28 cellular contexts compared by ENCODE assay signal in genomic region chr13:50322006-50322405, GRCh38.
"Had no signal": no experiment of that assay in that cellular context is flagged by ENCODE, and none has a peak within 500 bp of the region (broad histone marks: within the 10 kb centered on the region; RNA-seq: fewer than 3 reads in every experiment).

No MANE protein-coding gene starts in this region.

- H3K9me3 Mint-ChIP-seq: activated CD4-positive, alpha-beta memory T cell treated with anti-CD3 and anti-CD28 coated beads for 36 hours had no signal

- H3K79me2 ChIP-seq: hepatocyte had no signal

- H3K4me2 ChIP-seq: hepatocyte, smooth muscle cell had no signal

- H3K27ac Mint-ChIP-seq: activated CD4-positive, alpha-beta memory T cell treated with anti-CD3 and anti-CD28 coated beads for 36 hours; effector memory CD8-positive, alpha-beta T cell; stimulated activated naive B cell treated with anti-CD40 and anti-IgM and Interleukin-4, amounts not matched to agents 10 μg/mL and 1 μg/mL and 100 μg/mL, for 72 hours had no signal

- H3K4me1 ChIP-seq: gastrocnemius medialis, right atrium auricular region had no signal

- H3K9me3 ChIP-seq: gastrocnemius medialis, right atrium auricular region, stomach, thyroid gland, upper lobe of right lung had no signal

- DNase-seq: activated CD4-positive, alpha-beta memory T cell treated with anti-CD3 and anti-CD28 coated beads for 36 hours; activated CD4-positive, alpha-beta T cell treated with anti-CD3 and anti-CD28 coated beads for 48 hours; activated CD8-positive, alpha-beta memory T cell treated with anti-CD3 and anti-CD28 coated beads, Interleukin-2, amount 50 U/mL, for 4 hours; activated gamma-delta T cell treated with Interleukin-2 at 50 U/mL for 16 hours; activated naive CD4-positive, alpha-beta T cell treated with anti-CD3 and anti-CD28 coated beads, Interleukin-2, amount 50 U/mL, for 16 hours; activated T-cell treated with anti-CD3 and anti-CD28 coated beads, Interleukin-2, amount 50 U/mL, for 1 hour; amniotic stem cell; brain microvascular endothelial cell; dorsolateral prefrontal cortex; effector memory CD8-positive, alpha-beta T cell; erythroblast; gastrocnemius medialis; glutamatergic neuron; left cardiac atrium; left ventricle myocardium superior; mucosa of descending colon; stimulated activated CD4-positive, alpha-beta T cell treated with anti-CD3 and anti-CD28 coated beads, Interleukin-2, amount 100 ng/mL, for 24 hours; stimulated activated naive B cell treated with anti-CD40 and anti-IgM and Interleukin-4, amounts not matched to agents 10 μg/mL and 1 μg/mL and 100 μg/mL, for 72 hours; stomach; thyroid gland; upper lobe of right lung; WERI-Rb-1 had no signal

- H2AFZ ChIP-seq: hepatocyte had no signal

- H3K36me3 ChIP-seq: brain microvascular endothelial cell, gastrocnemius medialis, right atrium auricular region, stomach, thyroid gland, upper lobe of right lung, WERI-Rb-1 had no signal

- H3K4me3 Mint-ChIP-seq: activated CD4-positive, alpha-beta memory T cell treated with anti-CD3 and anti-CD28 coated beads for 36 hours; effector memory CD8-positive, alpha-beta T cell; natural killer cell treated with Interleukin-12 subunit alpha and Interleukin-12 subunit beta and Interleukin-15 and Interleukin-18, amount 100 ng/mL, for 72 hours; stimulated activated naive B cell treated with anti-CD40 and anti-IgM and Interleukin-4, amounts not matched to agents 10 μg/mL and 1 μg/mL and 100 μg/mL, for 72 hours had no signal

- H3K36me3 Mint-ChIP-seq: activated CD4-positive, alpha-beta memory T cell treated with anti-CD3 and anti-CD28 coated beads for 36 hours had no signal

- H3K27me3 ChIP-seq: brain microvascular endothelial cell, dorsolateral prefrontal cortex, gastrocnemius medialis, hepatocyte, right atrium auricular region, stomach, thyroid gland, upper lobe of right lung had no signal

- H3K27ac ChIP-seq: brain microvascular endothelial cell, coronary artery, dorsolateral prefrontal cortex, gastrocnemius medialis, right atrium auricular region, stomach, thyroid gland, upper lobe of right lung, WERI-Rb-1 had no signal

- H3K27me3 Mint-ChIP-seq: activated CD4-positive, alpha-beta memory T cell treated with anti-CD3 and anti-CD28 coated beads for 36 hours; effector memory CD8-positive, alpha-beta T cell; natural killer cell treated with Interleukin-12 subunit alpha and Interleukin-12 subunit beta and Interleukin-15 and Interleukin-18, amount 100 ng/mL, for 72 hours; stimulated activated naive B cell treated with anti-CD40 and anti-IgM and Interleukin-4, amounts not matched to agents 10 μg/mL and 1 μg/mL and 100 μg/mL, for 72 hours had no signal

- H3K4me3 ChIP-seq: coronary artery, dorsolateral prefrontal cortex, gastrocnemius medialis, hepatocyte, mucosa of descending colon, right atrium auricular region, smooth muscle cell, stomach, thyroid gland, upper lobe of right lung had no signal

- ATAC-seq: activated CD4-positive, CD25-positive, alpha-beta regulatory T cell treated with anti-CD3 and anti-CD28 coated beads, Interleukin-2, amount 50 U/mL, for 24 hours; effector memory CD8-positive, alpha-beta T cell; gastrocnemius medialis; left cardiac atrium; left ventricle myocardium superior; mucosa of descending colon; natural killer cell treated with Interleukin-12 subunit alpha and Interleukin-12 subunit beta and Interleukin-15 and Interleukin-18, amount 100 ng/mL, for 72 hours; stimulated activated naive B cell treated with anti-CD40 and anti-IgM and Interleukin-4, amounts not matched to agents 10 μg/mL and 1 μg/mL and 100 μg/mL, for 72 hours; upper lobe of right lung had no signal
